1 cellular context compared by ENCODE assay signal in the genomic region with DNA sequence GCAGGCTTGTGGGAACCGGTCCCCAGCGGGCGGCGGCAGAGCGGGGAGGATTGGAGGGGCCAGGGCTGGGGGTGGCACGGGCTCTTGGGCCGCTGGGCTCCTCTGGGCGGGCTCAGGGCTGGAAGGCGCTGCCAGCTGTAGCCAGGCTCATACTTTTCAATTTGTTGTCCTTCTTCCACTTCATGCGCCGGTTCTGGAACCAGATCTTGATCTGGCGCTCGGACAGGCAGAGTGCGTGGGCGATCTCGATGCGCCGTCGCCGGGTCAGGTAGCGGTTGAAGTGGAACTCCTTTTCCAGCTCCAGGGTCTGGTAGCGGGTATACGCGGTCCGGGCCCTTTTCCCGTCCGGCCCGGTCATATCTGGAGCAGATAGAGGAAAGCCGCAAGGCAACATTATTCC.
TF ChIP-seq lines count a peak whose summit lies in the region.

No MANE protein-coding gene starts in this region.

TF ChIP-seq in GM12878, 131 proteins besides CTCF, POLR2A, EP300 and RAD21:
- TF ChIP-seq RBBP5 (conservative IDR thresholded peaks at IDR 0.05) (no peak), NKRF (conservative IDR thresholded peaks at IDR 0.05) (no peak), FOXK2 (IDR thresholded peaks at IDR 0.05) (no peak), USF1 (IDR thresholded peaks at IDR 0.05; ENCODE audit: borderline replicate concordance, extremely low read length, insufficient read depth, low read depth, low read length) (no peak), DPF2 (IDR thresholded peaks at IDR 0.05) (no peak), SIX5 (IDR thresholded peaks at IDR 0.05; ENCODE audit: low read depth, low read length, severe bottlenecking) (no peak), EGR1 (IDR thresholded peaks at IDR 0.05; ENCODE audit: borderline replicate concordance in 1 of 2, low read depth in 2 of 2, low read length in 2 of 2) (peak in 1 of 2 experiments; percentile 65; a peak in 1 of 3 replicates), SIN3A (IDR thresholded peaks at IDR 0.05; ENCODE audit: low read depth, low read length) (no peak)
